8 cellular contexts compared by ENCODE assay signal in the genomic region with DNA sequence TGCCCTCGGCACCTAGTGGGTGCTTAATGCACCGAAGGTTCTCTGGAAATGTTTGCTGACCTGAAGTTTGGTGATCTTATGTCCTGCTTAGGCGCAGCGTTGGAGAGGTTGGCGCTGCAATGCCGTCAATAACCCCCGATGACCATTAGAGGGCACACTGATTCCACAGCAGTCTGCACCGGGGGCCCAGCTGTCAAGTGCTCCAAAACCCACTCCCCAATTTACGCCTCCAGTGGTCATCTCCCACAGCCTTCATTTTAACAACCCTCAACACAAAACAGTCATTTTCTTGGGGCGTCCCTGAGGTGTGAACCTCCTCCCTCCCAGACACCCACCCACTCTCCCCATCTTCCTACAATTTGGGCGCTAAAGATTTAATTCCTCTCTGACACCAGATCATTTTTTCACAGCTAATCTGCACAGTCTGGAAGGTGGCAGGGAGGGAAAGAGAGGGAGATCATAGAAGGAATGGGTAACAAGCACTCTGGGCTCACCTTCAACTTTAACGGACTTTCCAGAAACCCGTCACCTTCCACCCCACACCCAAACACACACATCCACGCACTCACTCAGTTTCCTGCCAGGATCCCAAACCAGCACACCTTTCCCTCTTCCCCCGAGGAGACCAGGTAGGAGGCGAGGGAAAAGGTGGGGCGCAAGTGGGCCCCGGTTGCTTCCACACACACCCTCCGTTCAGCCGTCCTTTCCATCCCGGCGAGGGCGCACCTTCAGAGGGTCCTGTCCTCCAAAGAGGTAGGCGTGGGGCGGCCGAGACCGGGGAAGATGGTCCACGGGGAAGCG. TPM values are rescaled to one million over a fixed set of nuclear protein-coding genes. Genes with fewer than 3 reads are reported as not detected.
DNase-seq lines count a peak whose midpoint lies in the region; ATAC-seq, FAIRE-seq and TF ChIP-seq lines count a peak whose summit lies in the region.

No MANE protein-coding gene starts in this region.

- peak overlapping the region; percentile 74 to 83 for H3K27ac ChIP-seq in uterus

- no peaks in the 10 kb centered on the region for H3K36me3 ChIP-seq in uterus

- TF ChIP-seq CTCF in AG09319 (IDR thresholded peaks at IDR 0.05; ENCODE audit: low read depth, low read length) (peak; percentile 97), nephron progenitor cell (IDR thresholded peaks at IDR 0.05) (peak; percentile 93), uterus (IDR thresholded peaks at IDR 0.05) (peak; percentile 84 to 96 (median 86))

- peaks cover 44% of the 10 kb centered on the region for H3K27me3 Mint-ChIP-seq in activated T-helper 1 cell treated with anti-CD3 and anti-CD28 coated beads, Interleukin-12 subunit alpha, Interleukin-12 subunit beta, Interleukin-2, Interleukin-4 antibody, amounts not matched to agents 30 ng/mL and 10 ng/mL and 1 ng/mL, durations not matched to agents 14 hours and 24 hours and 36 hours (ENCODE audit: insufficient read depth)
- H3K27me3 Mint-ChIP-seq in nephron progenitor cell (ENCODE audit: low read depth, poor library complexity): peaks cover 57% of the 10 kb centered on the region

- intact Hi-C loops in activated T-helper 1 cell treated with anti-CD3 and anti-CD28 coated beads, Interleukin-12 subunit alpha, Interleukin-12 subunit beta, Interleukin-2, Interleukin-4 antibody, amounts not matched to agents 30 ng/mL and 10 ng/mL and 1 ng/mL, durations not matched to agents 14 hours and 24 hours and 36 hours (cut with micrococcal nuclease): loop anchor here (1.0 to 10.0 kb wide), 3 partner anchors 71 to 1647 kb away; a partner anchor contains a TSS
- intact Hi-C loops in uterus (cut with DNase I; ENCODE audit: low total_unique reads): loop anchor here (2.0 to 10.0 kb wide), 2 partner anchors 93 to 307 kb away; a partner anchor contains a TSS

- no peaks in the 10 kb centered on the region for H3K9me3 ChIP-seq in uterus

- no peaks in the 10 kb centered on the region for H3K27me3 ChIP-seq in uterus

- no peaks in the 10 kb centered on the region for H3K36me3 Mint-ChIP-seq in activated T-helper 1 cell treated with anti-CD3 and anti-CD28 coated beads, Interleukin-12 subunit alpha, Interleukin-12 subunit beta, Interleukin-2, Interleukin-4 antibody, amounts not matched to agents 30 ng/mL and 10 ng/mL and 1 ng/mL, durations not matched to agents 14 hours and 24 hours and 36 hours (ENCODE audit: low read depth)
- no peaks in the 10 kb centered on the region for H3K36me3 Mint-ChIP-seq in nephron progenitor cell (ENCODE audit: low read depth)

- H3K4me3 ChIP-seq in uterus: peak overlapping the region; percentile 47 to 69

- DNase-seq in AG09319 (ENCODE audit: extremely low read depth, low read depth): no peak
- no peak for DNase-seq in GM18507 (ENCODE audit: extremely low spot score, insufficient read length, low read depth)
- peak; percentile 83 for DNase-seq in NCI-H82 (lab: John Stamatoyannopoulos, UW)
- peak; percentile 30 for DNase-seq in activated T-helper 1 cell treated with anti-CD3 and anti-CD28 coated beads, Interleukin-12 subunit alpha, Interleukin-12 subunit beta, Interleukin-2, Interleukin-4 antibody, amounts not matched to agents 30 ng/mL and 10 ng/mL and 1 ng/mL, durations not matched to agents 14 hours and 24 hours and 36 hours (ENCODE audit: low spot score)
- peak; percentile 26 for DNase-seq in fibroblast of the conjunctiva (ENCODE audit: low read depth)
- peak; percentile 69 for DNase-seq in nephron progenitor cell
- DNase-seq in uterus: peak; percentile 60 to 67

- peak overlapping the region; percentile 73 for H3K4me3 Mint-ChIP-seq in activated T-helper 1 cell treated with anti-CD3 and anti-CD28 coated beads, Interleukin-12 subunit alpha, Interleukin-12 subunit beta, Interleukin-2, Interleukin-4 antibody, amounts not matched to agents 30 ng/mL and 10 ng/mL and 1 ng/mL, durations not matched to agents 14 hours and 24 hours and 36 hours
- peak overlapping the region; percentile 87 for H3K4me3 Mint-ChIP-seq in nephron progenitor cell

- H3K27ac Mint-ChIP-seq in activated T-helper 1 cell treated with anti-CD3 and anti-CD28 coated beads, Interleukin-12 subunit alpha, Interleukin-12 subunit beta, Interleukin-2, Interleukin-4 antibody, amounts not matched to agents 30 ng/mL and 10 ng/mL and 1 ng/mL, durations not matched to agents 14 hours and 24 hours and 36 hours: no peak overlapping the region
- H3K27ac Mint-ChIP-seq in nephron progenitor cell: no peak overlapping the region

- peak; percentile 91 for FAIRE-seq in GM18507 (lab: Jason Lieb, UNC)

- no peak for TF ChIP-seq POLR2A in uterus (IDR thresholded peaks at IDR 0.05)

- peaks cover 23% of the 10 kb centered on the region for H3K4me1 Mint-ChIP-seq in activated T-helper 1 cell treated with anti-CD3 and anti-CD28 coated beads, Interleukin-12 subunit alpha, Interleukin-12 subunit beta, Interleukin-2, Interleukin-4 antibody, amounts not matched to agents 30 ng/mL and 10 ng/mL and 1 ng/mL, durations not matched to agents 14 hours and 24 hours and 36 hours (ENCODE audit: low read depth)
- peaks cover 28% of the 10 kb centered on the region for H3K4me1 Mint-ChIP-seq in nephron progenitor cell

- no peaks in the 10 kb centered on the region for H3K4me1 ChIP-seq in uterus

- H3K9me3 Mint-ChIP-seq in activated T-helper 1 cell treated with anti-CD3 and anti-CD28 coated beads, Interleukin-12 subunit alpha, Interleukin-12 subunit beta, Interleukin-2, Interleukin-4 antibody, amounts not matched to agents 30 ng/mL and 10 ng/mL and 1 ng/mL, durations not matched to agents 14 hours and 24 hours and 36 hours: no peaks in the 10 kb centered on the region
- H3K9me3 Mint-ChIP-seq in nephron progenitor cell: no peaks in the 10 kb centered on the region

- no peak for ATAC-seq in HG02885 (IDR thresholded peaks at IDR 0.05; ENCODE audit: poor library complexity, unreplicated experiment)

RNA-seq across cellular contexts. Expression of a gene that starts 0.6 kb away (rescaled TPM):
- 0.05 and 0.07 TPM in 2 replicates for total RNA-seq in activated T-helper 1 cell treated with anti-CD3 and anti-CD28 coated beads, Interleukin-12 subunit alpha, Interleukin-12 subunit beta, Interleukin-2, Interleukin-4 antibody, amounts not matched to agents 30 ng/mL and 10 ng/mL and 1 ng/mL, durations not matched to agents 14 hours and 24 hours and 36 hours
- total RNA-seq in uterus: 10 to 100 TPM; 34.1 to 74.0 (median 50.8) TPM

RNA-seq across cellular contexts. Expression of a gene that starts 7.1 kb away (rescaled TPM):
- total RNA-seq in activated T-helper 1 cell treated with anti-CD3 and anti-CD28 coated beads, Interleukin-12 subunit alpha, Interleukin-12 subunit beta, Interleukin-2, Interleukin-4 antibody, amounts not matched to agents 30 ng/mL and 10 ng/mL and 1 ng/mL, durations not matched to agents 14 hours and 24 hours and 36 hours: 354 and 366 TPM in 2 replicates
- total RNA-seq in uterus: 100 to 1,000 TPM in 3 of 4 donors, 10 to 100 TPM in 1; 82.7 to 252 (median 111) TPM

RNA-seq across cellular contexts. Expression of a gene that starts 19.4 kb away (rescaled TPM):
- 31.1 and 35.4 TPM in 2 replicates for total RNA-seq in activated T-helper 1 cell treated with anti-CD3 and anti-CD28 coated beads, Interleukin-12 subunit alpha, Interleukin-12 subunit beta, Interleukin-2, Interleukin-4 antibody, amounts not matched to agents 30 ng/mL and 10 ng/mL and 1 ng/mL, durations not matched to agents 14 hours and 24 hours and 36 hours
- 100 to 1,000 TPM in 1 of 4 donors, 10 to 100 TPM in 3; 35.5 to 101 (median 71.3) TPM for total RNA-seq in uterus

RNA-seq across cellular contexts. Expression of a gene that starts 44.1 kb away (rescaled TPM):
- total RNA-seq in activated T-helper 1 cell treated with anti-CD3 and anti-CD28 coated beads, Interleukin-12 subunit alpha, Interleukin-12 subunit beta, Interleukin-2, Interleukin-4 antibody, amounts not matched to agents 30 ng/mL and 10 ng/mL and 1 ng/mL, durations not matched to agents 14 hours and 24 hours and 36 hours: 101 and 105 TPM in 2 replicates
- 10 to 100 TPM; 43.8 to 91.0 (median 70.8) TPM for total RNA-seq in uterus

RNA-seq across cellular contexts. Expression of a gene that starts 49.7 kb away (rescaled TPM):
- total RNA-seq in activated T-helper 1 cell treated with anti-CD3 and anti-CD28 coated beads, Interleukin-12 subunit alpha, Interleukin-12 subunit beta, Interleukin-2, Interleukin-4 antibody, amounts not matched to agents 30 ng/mL and 10 ng/mL and 1 ng/mL, durations not matched to agents 14 hours and 24 hours and 36 hours: not detected in 2 replicates
- total RNA-seq in uterus: 1 to 10 TPM in 1 of 4 donors, not detected in 3; 3.8 TPM

Comparison
In these comparisons a context has a peak if more than half of its experiments do, and no peak if none do; other contexts are left out.
1. DNase-seq: peak in NCI-H82 (single experiment), activated T-helper 1 cell treated with anti-CD3 and anti-CD28 coated beads, Interleukin-12 subunit alpha, Interleukin-12 subunit beta, Interleukin-2, Interleukin-4 antibody, amounts not matched to agents 30 ng/mL and 10 ng/mL and 1 ng/mL, durations not matched to agents 14 hours and 24 hours and 36 hours (single experiment), fibroblast of the conjunctiva (single experiment), nephron progenitor cell (single experiment) and uterus (2 of 2); none in AG09319 (single experiment) and GM18507 (single experiment).
2. RNA of a gene that starts 0.6 kb away (total RNA-seq): 34.1 to 74.0 TPM in uterus; 0.05 to 0.07 TPM in activated T-helper 1 cell treated with anti-CD3 and anti-CD28 coated beads, Interleukin-12 subunit alpha, Interleukin-12 subunit beta, Interleukin-2, Interleukin-4 antibody, amounts not matched to agents 30 ng/mL and 10 ng/mL and 1 ng/mL, durations not matched to agents 14 hours and 24 hours and 36 hours; every median in the first group is over 10 times any median in the second.
3. Peak in every context shown above with its lines, with median percentiles within 50 percentile points of each other: CTCF ChIP-seq.